ENCODE assay signal across 1 cellular context in genomic region chr13:41059896-41060722, GRCh38.
A peak's percentile ranks its signal among the peaks of the same experiment; 100 is the strongest.
TF ChIP-seq lines count a peak whose summit lies in the region.

No MANE protein-coding gene starts in this region.

TF ChIP-seq in HepG2, 621 proteins besides CTCF, POLR2A, EP300 and RAD21 (continued from another document and continues in another):
- TF ChIP-seq, protein P1, sequence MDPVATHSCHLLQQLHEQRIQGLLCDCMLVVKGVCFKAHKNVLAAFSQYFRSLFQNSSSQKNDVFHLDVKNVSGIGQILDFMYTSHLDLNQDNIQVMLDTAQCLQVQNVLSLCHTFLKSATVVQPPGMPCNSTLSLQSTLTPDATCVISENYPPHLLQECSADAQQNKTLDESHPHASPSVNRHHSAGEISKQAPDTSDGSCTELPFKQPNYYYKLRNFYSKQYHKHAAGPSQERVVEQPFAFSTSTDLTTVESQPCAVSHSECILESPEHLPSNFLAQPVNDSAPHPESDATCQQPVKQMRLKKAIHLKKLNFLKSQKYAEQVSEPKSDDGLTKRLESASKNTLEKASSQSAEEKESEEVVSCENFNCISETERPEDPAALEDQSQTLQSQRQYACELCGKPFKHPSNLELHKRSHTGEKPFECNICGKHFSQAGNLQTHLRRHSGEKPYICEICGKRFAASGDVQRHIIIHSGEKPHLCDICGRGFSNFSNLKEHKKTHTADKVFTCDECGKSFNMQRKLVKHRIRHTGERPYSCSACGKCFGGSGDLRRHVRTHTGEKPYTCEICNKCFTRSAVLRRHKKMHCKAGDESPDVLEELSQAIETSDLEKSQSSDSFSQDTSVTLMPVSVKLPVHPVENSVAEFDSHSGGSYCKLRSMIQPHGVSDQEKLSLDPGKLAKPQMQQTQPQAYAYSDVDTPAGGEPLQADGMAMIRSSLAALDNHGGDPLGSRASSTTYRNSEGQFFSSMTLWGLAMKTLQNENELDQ (CRISPR knock-in tag; IDR thresholded peaks at IDR 0.05; ENCODE audit: borderline replicate concordance) = no peak
- TF ChIP-seq SMAD1 (CRISPR knock-in tag; IDR thresholded peaks at IDR 0.05; ENCODE audit: borderline replicate concordance, low read depth) = no peak
- no peak for TF ChIP-seq KLF15 (CRISPR knock-in tag; IDR thresholded peaks at IDR 0.05; ENCODE audit: borderline replicate concordance)
- peak; percentile 69; the same call in 1 of the 2 replicates for TF ChIP-seq ZNF670 (CRISPR knock-in tag; IDR thresholded peaks at IDR 0.05; ENCODE audit: borderline replicate concordance)
- TF ChIP-seq CEBPB (IDR thresholded peaks at IDR 0.05; ENCODE audit: borderline replicate concordance, low read depth, low read length) = peak; percentile 37; the same call in 1 of the 2 replicates
- TF ChIP-seq AHR (CRISPR knock-in tag; IDR thresholded peaks at IDR 0.05) = peak; percentile 28; the same call in 1 of the 2 replicates
- TF ChIP-seq HNRNPL (IDR thresholded peaks at IDR 0.05; ENCODE audit: low read depth, low read length) = 0 out of 2 replicates have a peak, but pooled peaks have one; percentile 41
- TF ChIP-seq FOXP1 (IDR thresholded peaks at IDR 0.05) = no peak
- TF ChIP-seq FOXP1 (CRISPR knock-in tag; IDR thresholded peaks at IDR 0.05) = no peak
- TF ChIP-seq ZNF333 (CRISPR knock-in tag; IDR thresholded peaks at IDR 0.05; ENCODE audit: borderline replicate concordance) = 0 out of 2 replicates have a peak, but pooled peaks have one; percentile 13
- no peak for TF ChIP-seq NFE2 (CRISPR knock-in tag; IDR thresholded peaks at IDR 0.05)
- no peak for TF ChIP-seq BRD4 (CRISPR knock-in tag; IDR thresholded peaks at IDR 0.05)
- TF ChIP-seq ZNF550 (CRISPR knock-in tag; IDR thresholded peaks at IDR 0.05; ENCODE audit: borderline replicate concordance) = no peak
- peak; percentile 13; the same call in 1 of the 2 replicates for TF ChIP-seq HOXA3 (CRISPR knock-in tag; IDR thresholded peaks at IDR 0.05)
- no peak for TF ChIP-seq NFE2L2 (IDR thresholded peaks at IDR 0.05; ENCODE audit: low read length)
- no peak for TF ChIP-seq KDM1A (CRISPR knock-in tag; IDR thresholded peaks at IDR 0.05)
- TF ChIP-seq ZNF513 (CRISPR knock-in tag; conservative IDR thresholded peaks at IDR 0.05) = no peak
- peak; percentile 66; the same call in 1 of the 2 replicates for TF ChIP-seq HOXA9 (CRISPR knock-in tag; IDR thresholded peaks at IDR 0.05; ENCODE audit: borderline replicate concordance)
- TF ChIP-seq, protein P2, sequence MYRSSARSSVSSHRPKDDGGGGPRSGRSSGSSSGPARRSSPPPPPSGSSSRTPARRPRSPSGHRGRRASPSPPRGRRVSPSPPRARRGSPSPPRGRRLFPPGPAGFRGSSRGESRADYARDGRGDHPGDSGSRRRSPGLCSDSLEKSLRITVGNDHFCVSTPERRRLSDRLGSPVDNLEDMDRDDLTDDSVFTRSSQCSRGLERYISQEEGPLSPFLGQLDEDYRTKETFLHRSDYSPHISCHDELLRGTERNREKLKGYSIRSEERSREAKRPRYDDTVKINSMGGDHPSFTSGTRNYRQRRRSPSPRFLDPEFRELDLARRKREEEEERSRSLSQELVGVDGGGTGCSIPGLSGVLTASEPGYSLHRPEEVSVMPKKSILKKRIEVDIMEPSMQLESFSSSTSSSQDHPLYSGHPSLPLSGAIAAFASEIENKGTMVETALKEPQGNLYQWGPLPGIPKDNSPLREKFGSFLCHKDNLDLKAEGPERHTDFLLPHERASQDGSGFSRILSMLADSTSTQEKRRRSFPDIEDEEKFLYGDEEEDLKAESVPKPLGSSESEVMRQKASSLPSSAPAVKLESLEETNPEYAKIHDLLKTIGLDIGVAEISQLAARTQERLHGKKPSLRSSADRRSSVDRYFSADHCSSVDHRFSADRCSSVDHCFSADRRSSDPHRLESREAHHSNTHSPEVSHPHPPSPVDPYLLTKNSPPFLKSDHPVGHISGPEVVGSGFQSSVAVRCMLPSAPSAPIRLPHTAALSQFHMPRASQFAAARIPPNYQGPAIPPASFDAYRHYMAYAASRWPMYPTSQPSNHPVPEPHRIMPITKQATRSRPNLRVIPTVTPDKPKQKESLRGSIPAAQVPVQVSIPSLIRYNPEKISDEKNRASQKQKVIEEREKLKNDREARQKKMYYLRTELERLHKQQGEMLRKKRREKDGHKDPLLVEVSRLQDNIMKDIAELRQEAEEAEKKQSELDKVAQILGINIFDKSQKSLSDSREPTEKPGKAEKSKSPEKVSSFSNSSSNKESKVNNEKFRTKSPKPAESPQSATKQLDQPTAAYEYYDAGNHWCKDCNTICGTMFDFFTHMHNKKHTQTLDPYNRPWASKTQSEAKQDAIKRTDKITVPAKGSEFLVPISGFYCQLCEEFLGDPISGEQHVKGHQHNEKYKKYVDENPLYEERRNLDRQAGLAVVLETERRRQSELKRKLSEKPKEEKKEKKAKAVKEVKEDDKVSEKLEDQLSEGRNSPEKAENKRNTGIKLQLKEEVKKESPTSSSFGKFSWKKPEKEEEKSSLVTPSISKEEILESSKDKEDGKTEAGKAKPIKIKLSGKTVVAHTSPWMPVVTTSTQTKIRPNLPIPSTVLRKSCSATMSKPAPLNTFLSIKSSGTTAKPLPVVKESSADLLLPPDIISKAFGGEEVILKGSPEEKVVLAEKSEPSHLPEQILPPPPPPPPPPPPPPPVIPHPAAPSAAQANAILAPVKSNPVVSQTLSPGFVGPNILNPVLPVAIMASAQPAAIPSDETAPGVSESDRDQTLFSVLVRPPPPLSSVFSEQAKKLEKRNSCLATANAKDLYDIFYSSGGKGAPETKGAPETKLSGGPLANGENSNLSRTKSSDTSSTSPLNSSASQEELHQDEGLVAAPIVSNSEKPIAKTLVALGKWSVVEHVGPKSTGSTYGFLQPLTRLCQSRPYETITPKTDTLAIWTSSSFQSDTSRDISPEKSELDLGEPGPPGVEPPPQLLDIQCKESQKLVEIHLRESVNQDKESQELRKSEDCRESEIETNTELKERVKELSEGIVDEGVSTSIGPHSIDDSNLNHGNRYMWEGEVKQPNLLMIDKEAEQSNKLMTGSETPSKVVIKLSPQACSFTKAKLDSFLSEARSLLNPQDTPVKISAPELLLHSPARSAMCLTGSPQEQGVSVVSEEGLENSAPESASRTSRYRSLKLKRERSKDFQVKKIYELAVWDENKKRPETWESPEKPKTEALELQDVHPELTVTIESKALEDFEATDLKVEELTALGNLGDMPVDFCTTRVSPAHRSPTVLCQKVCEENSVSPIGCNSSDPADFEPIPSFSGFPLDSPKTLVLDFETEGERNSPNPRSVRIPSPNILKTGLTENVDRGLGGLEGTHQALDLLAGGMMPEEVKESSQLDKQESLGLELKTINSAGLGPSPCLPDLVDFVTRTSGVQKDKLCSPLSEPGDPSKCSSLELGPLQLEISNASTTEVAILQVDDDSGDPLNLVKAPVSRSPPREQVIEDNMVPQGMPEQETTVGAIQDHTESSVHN (CRISPR knock-in tag; IDR thresholded peaks at IDR 0.05) = 0 out of 2 replicates have a peak, but pooled peaks have one; percentile 36
- peak; percentile 39; the same call in 1 of the 2 replicates for TF ChIP-seq ZBTB20 (CRISPR knock-in tag; IDR thresholded peaks at IDR 0.05; ENCODE audit: borderline replicate concordance, low read depth)
- no peak for TF ChIP-seq PHF5A (CRISPR knock-in tag; IDR thresholded peaks at IDR 0.05; ENCODE audit: low read depth, unreplicated experiment)
- TF ChIP-seq HNRNPUL1 (IDR thresholded peaks at IDR 0.05; ENCODE audit: low read depth, low read length) = peak; percentile 72
- no peak for TF ChIP-seq ZHX1 (CRISPR knock-in tag; IDR thresholded peaks at IDR 0.05; ENCODE audit: low read depth)
- peak; percentile 24; the same call in 1 of the 2 replicates for TF ChIP-seq ZFP82 (CRISPR knock-in tag; IDR thresholded peaks at IDR 0.05; ENCODE audit: borderline replicate concordance)
- TF ChIP-seq EHMT2 (IDR thresholded peaks at IDR 0.05; ENCODE audit: borderline replicate concordance, low read depth, low read length) = no peak
- TF ChIP-seq ARHGAP35 (CRISPR knock-in tag; IDR thresholded peaks at IDR 0.05; ENCODE audit: borderline replicate concordance) = no peak
- no peak for TF ChIP-seq MBNL3 (CRISPR knock-in tag; conservative IDR thresholded peaks at IDR 0.05)
- TF ChIP-seq MIER2 (CRISPR knock-in tag; IDR thresholded peaks at IDR 0.05) = no peak
- no peak for TF ChIP-seq ZNF784 (CRISPR knock-in tag; IDR thresholded peaks at IDR 0.05; ENCODE audit: borderline replicate concordance)
- no peak for TF ChIP-seq ZNF17 (CRISPR knock-in tag; IDR thresholded peaks at IDR 0.05)
- TF ChIP-seq FIP1L1 (IDR thresholded peaks at IDR 0.05; ENCODE audit: borderline replicate concordance, insufficient read depth, low read depth, low read length) = no peak
- TF ChIP-seq ZNF552 (CRISPR knock-in tag; IDR thresholded peaks at IDR 0.05; ENCODE audit: borderline replicate concordance) = peak; percentile 75
- TF ChIP-seq TCF7 (IDR thresholded peaks at IDR 0.05; ENCODE audit: low read depth) = no peak
- TF ChIP-seq ZNF766 (CRISPR knock-in tag; IDR thresholded peaks at IDR 0.05; ENCODE audit: borderline replicate concordance) = no peak
- TF ChIP-seq CC2D1A (CRISPR knock-in tag; IDR thresholded peaks at IDR 0.05) = no peak
- peak; percentile 79 for TF ChIP-seq MEIS1 (CRISPR knock-in tag; IDR thresholded peaks at IDR 0.05; ENCODE audit: borderline replicate concordance)
- no peak for TF ChIP-seq SMC3 (IDR thresholded peaks at IDR 0.05; ENCODE audit: low read length)
- TF ChIP-seq FOXO1 (CRISPR knock-in tag; IDR thresholded peaks at IDR 0.05) = peak; percentile 24; the same call in 1 of the 2 replicates
- TF ChIP-seq PRPF4 (IDR thresholded peaks at IDR 0.05; ENCODE audit: low read depth, low read length, poor library complexity, severe bottlenecking) = no peak
- no peak for TF ChIP-seq ZHX2 (IDR thresholded peaks at IDR 0.05; ENCODE audit: low read depth)
- TF ChIP-seq ZHX2 (CRISPR knock-in tag; IDR thresholded peaks at IDR 0.05; ENCODE audit: borderline replicate concordance) = 0 out of 2 replicates have a peak, but pooled peaks have one; percentile 13
- peak; percentile 73 for TF ChIP-seq ZC3H13 (CRISPR knock-in tag; IDR thresholded peaks at IDR 0.05)
